30 cellular contexts compared by ENCODE assay signal in genomic region chr9:33976414-33976813, GRCh38.
"Had no signal": no experiment of that assay in that cellular context is flagged by ENCODE, and none has a peak within 500 bp of the region (broad histone marks: within the 10 kb centered on the region; RNA-seq: fewer than 3 reads in every experiment).

No MANE protein-coding gene starts in this region.

- H3K9me3 Mint-ChIP-seq: activated B cell treated with CpG ODN at 0.5 μM for 24 hours; activated naive CD4-positive, alpha-beta T cell treated with anti-CD3 and anti-CD28 coated beads, Interleukin-2, amount 10 ng/mL, durations not matched to agents 7 days and 5 days; activated naive CD8-positive, alpha-beta T cell treated with anti-CD3 and anti-CD28 coated beads for 36 hours; activated naive CD8-positive, alpha-beta T cell treated with anti-CD3 and anti-CD28 coated beads, Interleukin-2, amount 50 U/mL, for 24 hours; activated T-cell treated with anti-CD3 and anti-CD28 coated beads, Interleukin-2, amount 50 U/mL, for 24 hours; activated T-cell treated with anti-CD3 and anti-CD28 coated beads, Interleukin-2, amount 50 U/mL, for 72 hours; T-helper 2 cell treated with Interferon-gamma antibody and Interleukin-4, amounts not matched to agents 5 μg/mL and 100 μg/mL, for 36 hours had no signal

- H3K27ac ChIP-seq: adrenal gland, body of pancreas, colonic mucosa, esophagus muscularis mucosa, gastroesophageal sphincter, WERI-Rb-1 had no signal

- H3K9me3 ChIP-seq: adrenal gland, body of pancreas, colonic mucosa, esophagus muscularis mucosa, gastroesophageal sphincter had no signal

- H3K27me3 ChIP-seq: adrenal gland, body of pancreas, colonic mucosa, esophagus muscularis mucosa, gastroesophageal sphincter had no signal

- ATAC-seq: activated CD4-positive, CD25-positive, alpha-beta regulatory T cell treated with anti-CD3 and anti-CD28 coated beads, Interleukin-2, amount 50 U/mL, for 24 hours; activated naive CD8-positive, alpha-beta T cell treated with anti-CD3 and anti-CD28 coated beads, Interleukin-2, amount 50 U/mL, for 24 hours; activated T-cell treated with anti-CD3 and anti-CD28 coated beads, Interleukin-2, amount 50 U/mL, for 72 hours; body of pancreas; gastroesophageal sphincter; T-helper 17 cell had no signal

- H3K27ac Mint-ChIP-seq: activated B cell treated with CpG ODN at 0.5 μM for 24 hours; activated naive CD4-positive, alpha-beta T cell treated with anti-CD3 and anti-CD28 coated beads, Interleukin-2, amount 10 ng/mL, durations not matched to agents 7 days and 5 days; activated naive CD8-positive, alpha-beta T cell treated with anti-CD3 and anti-CD28 coated beads for 36 hours; activated naive CD8-positive, alpha-beta T cell treated with anti-CD3 and anti-CD28 coated beads, Interleukin-2, amount 50 U/mL, for 24 hours; activated T-cell treated with anti-CD3 and anti-CD28 coated beads, Interleukin-2, amount 50 U/mL, for 24 hours; activated T-cell treated with anti-CD3 and anti-CD28 coated beads, Interleukin-2, amount 50 U/mL, for 72 hours; T-helper 17 cell; T-helper 2 cell treated with Interferon-gamma antibody and Interleukin-4, amounts not matched to agents 5 μg/mL and 100 μg/mL, for 36 hours had no signal

- H3K4me3 ChIP-seq: adrenal gland, body of pancreas, colonic mucosa, esophagus muscularis mucosa, gastroesophageal sphincter had no signal

- H3K4me1 Mint-ChIP-seq: activated B cell treated with CpG ODN at 0.5 μM for 24 hours; activated naive CD4-positive, alpha-beta T cell treated with anti-CD3 and anti-CD28 coated beads, Interleukin-2, amount 10 ng/mL, durations not matched to agents 7 days and 5 days; activated naive CD8-positive, alpha-beta T cell treated with anti-CD3 and anti-CD28 coated beads for 36 hours; activated naive CD8-positive, alpha-beta T cell treated with anti-CD3 and anti-CD28 coated beads, Interleukin-2, amount 50 U/mL, for 24 hours had no signal

- H3K4me3 Mint-ChIP-seq: activated B cell treated with CpG ODN at 0.5 μM for 24 hours; activated naive CD4-positive, alpha-beta T cell treated with anti-CD3 and anti-CD28 coated beads, Interleukin-2, amount 10 ng/mL, durations not matched to agents 7 days and 5 days; activated naive CD8-positive, alpha-beta T cell treated with anti-CD3 and anti-CD28 coated beads for 36 hours; activated naive CD8-positive, alpha-beta T cell treated with anti-CD3 and anti-CD28 coated beads, Interleukin-2, amount 50 U/mL, for 24 hours; activated T-cell treated with anti-CD3 and anti-CD28 coated beads, Interleukin-2, amount 50 U/mL, for 24 hours; activated T-cell treated with anti-CD3 and anti-CD28 coated beads, Interleukin-2, amount 50 U/mL, for 72 hours; T-helper 17 cell; T-helper 2 cell treated with Interferon-gamma antibody and Interleukin-4, amounts not matched to agents 5 μg/mL and 100 μg/mL, for 36 hours had no signal

- H3K4me1 ChIP-seq: adrenal gland, colonic mucosa, gastroesophageal sphincter had no signal

- DNase-seq: activated B cell treated with CpG ODN at 0.5 μM for 24 hours; activated CD4-positive, alpha-beta T cell treated with anti-CD3 and anti-CD28 coated beads for 48 hours; activated CD4-positive, alpha-beta T cell treated with anti-CD3 and anti-CD28 coated beads, Interleukin-2, amount 50 U/mL, for 1 hour; activated CD4-positive, alpha-beta T cell treated with anti-CD3 and anti-CD28 coated beads, Interleukin-2, amount 50 U/mL, for 48 hours; activated CD8-positive, alpha-beta memory T cell treated with anti-CD3 and anti-CD28 coated beads, Interleukin-2, amount 50 U/mL, for 48 hours; activated gamma-delta T cell; activated naive CD4-positive, alpha-beta T cell; activated naive CD4-positive, alpha-beta T cell treated with anti-CD3 and anti-CD28 coated beads, Interleukin-2, amount 10 ng/mL, durations not matched to agents 7 days and 5 days; activated naive CD8-positive, alpha-beta T cell treated with anti-CD3 and anti-CD28 coated beads for 36 hours; activated naive CD8-positive, alpha-beta T cell treated with anti-CD3 and anti-CD28 coated beads, Interleukin-2, amount 50 U/mL, for 24 hours; activated T-cell treated with anti-CD3 and anti-CD28 coated beads for 4 hours; activated T-cell treated with anti-CD3 and anti-CD28 coated beads, Interleukin-2, amount 50 U/mL, for 24 hours; activated T-cell treated with anti-CD3 and anti-CD28 coated beads, Interleukin-2, amount 50 U/mL, for 72 hours; adrenal gland; amygdala; aorta; body of pancreas; caudate nucleus; colonic mucosa; effector CD8-positive, alpha-beta T cell; erythroblast; foreskin melanocyte; T-helper 1 cell; T-helper 17 cell; T1000; WERI-Rb-1 had no signal

- H3K27me3 Mint-ChIP-seq: activated B cell treated with CpG ODN at 0.5 μM for 24 hours; activated naive CD4-positive, alpha-beta T cell treated with anti-CD3 and anti-CD28 coated beads, Interleukin-2, amount 10 ng/mL, durations not matched to agents 7 days and 5 days; activated naive CD8-positive, alpha-beta T cell treated with anti-CD3 and anti-CD28 coated beads for 36 hours; activated naive CD8-positive, alpha-beta T cell treated with anti-CD3 and anti-CD28 coated beads, Interleukin-2, amount 50 U/mL, for 24 hours; activated T-cell treated with anti-CD3 and anti-CD28 coated beads, Interleukin-2, amount 50 U/mL, for 24 hours; T-helper 17 cell had no signal
